8 cellular contexts compared by ENCODE assay signal in genomic region chr1:206590025-206590834, GRCh38.
DNase-seq lines count a peak whose midpoint lies in the region; ATAC-seq, FAIRE-seq and TF ChIP-seq lines count a peak whose summit lies in the region.

No MANE protein-coding gene starts in this region.

- H3K9me3 Mint-ChIP-seq in T-helper 2 cell treated with Interferon-gamma antibody and Interleukin-4, amounts not matched to agents 5 μg/mL and 100 μg/mL, for 36 hours = no peaks in the 10 kb centered on the region

- peak overlapping the region; percentile 74 for H3K4me3 Mint-ChIP-seq in T-helper 2 cell treated with Interferon-gamma antibody and Interleukin-4, amounts not matched to agents 5 μg/mL and 100 μg/mL, for 36 hours

- ATAC-seq in HG03460 (IDR thresholded peaks at IDR 0.05; ENCODE audit: unreplicated experiment) = no peak

- peak; percentile 40 for TF ChIP-seq CTCF in D721Med (IDR thresholded peaks at IDR 0.05; ENCODE audit: insufficient read depth, missing control alignments)

- FAIRE-seq in D721Med (lab: Jason Lieb, UNC) = no peak

- peaks cover 69% of the 10 kb centered on the region for H3K36me3 Mint-ChIP-seq in T-helper 2 cell treated with Interferon-gamma antibody and Interleukin-4, amounts not matched to agents 5 μg/mL and 100 μg/mL, for 36 hours (ENCODE audit: low read depth)

- H3K27me3 Mint-ChIP-seq in T-helper 2 cell treated with Interferon-gamma antibody and Interleukin-4, amounts not matched to agents 5 μg/mL and 100 μg/mL, for 36 hours (ENCODE audit: low read depth) = no peaks in the 10 kb centered on the region

- DNase-seq in D721Med (ENCODE audit: insufficient read length, low spot score) = no peak
- peak; percentile 70 for DNase-seq in HCEC 1CT
- DNase-seq in T-helper 2 cell treated with Interferon-gamma antibody and Interleukin-4, amounts not matched to agents 5 μg/mL and 100 μg/mL, for 36 hours (ENCODE audit: low spot score) = peak; percentile 85
- DNase-seq in effector CD4-positive, alpha-beta T cell = peak; percentile 33
- peak; percentile 82 for DNase-seq in stimulated activated CD4-positive, alpha-beta T cell treated with anti-CD3 and anti-CD28 coated beads, Interleukin-1b, Interleukin-23, amount 100 ng/mL, for 48 hours
- DNase-seq in DMS 273 treated with DMSO at 0.1 percent for 48 hours (lab: John Stamatoyannopoulos, UW) = no peak
- DNase-seq in NCI-H446 (lab: John Stamatoyannopoulos, UW) = no peak

- peaks cover 56% of the 10 kb centered on the region for H3K4me1 Mint-ChIP-seq in T-helper 2 cell treated with Interferon-gamma antibody and Interleukin-4, amounts not matched to agents 5 μg/mL and 100 μg/mL, for 36 hours (ENCODE audit: low read depth)

- H3K27ac Mint-ChIP-seq in T-helper 2 cell treated with Interferon-gamma antibody and Interleukin-4, amounts not matched to agents 5 μg/mL and 100 μg/mL, for 36 hours = peak overlapping the region; percentile 92

Comparison
In these comparisons a context has a peak if more than half of its experiments do, and no peak if none do; other contexts are left out.
1. DNase-seq: peak in HCEC 1CT (single experiment), T-helper 2 cell treated with Interferon-gamma antibody and Interleukin-4, amounts not matched to agents 5 μg/mL and 100 μg/mL, for 36 hours (single experiment), effector CD4-positive, alpha-beta T cell (single experiment) and stimulated activated CD4-positive, alpha-beta T cell treated with anti-CD3 and anti-CD28 coated beads, Interleukin-1b, Interleukin-23, amount 100 ng/mL, for 48 hours (single experiment); none in D721Med (single experiment), DMS 273 treated with DMSO at 0.1 percent for 48 hours (single experiment) and NCI-H446 (0 of 2).